Comparison of ENCODE assay signal across 19 cellular contexts in the genomic region with DNA sequence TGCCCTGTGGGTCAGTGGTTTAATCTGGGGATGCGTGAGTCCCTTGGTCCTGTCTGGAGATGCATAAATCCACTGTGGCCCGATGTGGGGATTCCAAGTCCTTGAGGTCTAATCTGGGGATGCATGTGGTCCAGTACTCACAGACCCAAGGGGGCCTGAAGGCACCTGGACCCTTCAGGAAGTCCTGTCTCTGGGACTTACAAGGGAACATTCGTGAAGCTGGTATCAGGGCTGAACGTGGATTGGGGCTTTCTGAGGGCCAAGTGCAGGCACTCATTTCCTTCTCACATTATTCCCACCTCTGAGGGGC. TPM values are rescaled to one million over a fixed set of nuclear protein-coding genes. Genes with fewer than 3 reads are reported as not detected.
A peak's percentile ranks its signal among the peaks of the same experiment; 100 is the strongest.
DNase-seq lines count a peak whose midpoint lies in the region; ATAC-seq and TF ChIP-seq lines count a peak whose summit lies in the region.
"Had no signal": no experiment of that assay in that cellular context is flagged by ENCODE, and none has a peak within 500 bp of the region (broad histone marks: within the 10 kb centered on the region; RNA-seq: fewer than 3 reads in every experiment).

No MANE protein-coding gene starts in this region.

- H3K4me3 Mint-ChIP-seq in activated B cell treated with CpG ODN at 0.5 μM for 24 hours (peak overlapping the region; percentile 64), endothelial cell (ENCODE audit: unreplicated experiment) (no peak overlapping the region)

- WGBS in esophagus squamous epithelium, 2 donors: 56 to 86% methylated on average over 2 to 4 of the region's 4 CpGs

- intact Hi-C loops in activated B cell treated with CpG ODN at 0.5 μM for 24 hours (cut with micrococcal nuclease): loop anchor here (5.0 kb wide), 2 partner anchors 165 to 455 kb away; no protein-coding TSS in a partner anchor
- intact Hi-C loops in esophagus squamous epithelium (cut with DNase I): loop anchor here (10.0 kb wide), 1 partner anchor 423 kb away; no protein-coding TSS in a partner anchor

- H3K4me1 ChIP-seq in BLaER1 treated with 17β-estradiol and CSF1 and Interleukin-3, amounts not matched to agents 10 nM and 100 nM: peaks cover 29 to 95% (median 65%) of the 10 kb centered on the region in 10 experiments
- peaks cover 6 to 16% (median 12%) of the 10 kb centered on the region in 3 donors for H3K4me1 ChIP-seq in esophagus squamous epithelium

- CTCF ChIA-PET in activated B cell treated with CpG ODN at 0.5 μM for 24 hours (lab: Charles Lee): interaction anchor here (1.5 to 5.5 kb wide), 3 partner anchors 23 to 437 kb away, joined by 3 to 91 read pairs (median 16); no protein-coding TSS in a partner anchor

- H3K4me3 ChIP-seq in BLaER1 treated with 17β-estradiol and CSF1 and Interleukin-3, amounts not matched to agents 10 nM and 100 nM: peak overlapping the region in 8 of 10 experiments; percentile 4 to 49 (median 18); a peak in 11 of 20 replicates
- H3K4me3 ChIP-seq in esophagus squamous epithelium (no peak overlapping the region), MG63 (no peak overlapping the region)
- H3K4me3 ChIP-seq: SK-N-MC, stomach had no signal

- no peak for TF ChIP-seq CTCF in GM20000 (IDR thresholded peaks at IDR 0.05; ENCODE audit: extremely low read depth, missing control alignments)
- no peak for TF ChIP-seq CTCF in activated B cell treated with CpG ODN at 0.5 μM for 24 hours (IDR thresholded peaks at IDR 0.05)
- TF ChIP-seq CTCF in esophagus squamous epithelium (IDR thresholded peaks at IDR 0.05): no peak
- TF ChIP-seq CTCF in endothelial cell (IDR thresholded peaks at IDR 0.05; ENCODE audit: unreplicated experiment): no peak

- peak overlapping the region in 9 of 11 experiments; percentile 54 to 78 (median 76); a peak in 18 of 22 replicates for H3K9ac ChIP-seq in BLaER1 treated with 17β-estradiol and CSF1 and Interleukin-3, amounts not matched to agents 10 nM and 100 nM

- POLR2A ChIA-PET in activated B cell treated with CpG ODN at 0.5 μM for 24 hours (lab: Charles Lee): interaction anchor here (0.6 to 3.6 kb wide), 15 partner anchors 10 to 329 kb away, joined by 3 to 33 read pairs (median 3); partner anchors contain the start of genes IFT52 and SRSF6

- peaks cover 0 to 30% (median 0%) of the 10 kb centered on the region in 11 experiments; a peak in 5 of 22 replicates for H3K27me3 ChIP-seq in BLaER1 treated with 17β-estradiol and CSF1 and Interleukin-3, amounts not matched to agents 10 nM and 100 nM
- peaks cover 0 to 36% (median 0%) of the 10 kb centered on the region in 4 donors for H3K27me3 ChIP-seq in esophagus squamous epithelium
- H3K27me3 ChIP-seq in MG63: no peaks in the 10 kb centered on the region

- H3K9me3 Mint-ChIP-seq in activated B cell treated with CpG ODN at 0.5 μM for 24 hours (no peaks in the 10 kb centered on the region), endothelial cell (ENCODE audit: unreplicated experiment) (no peaks in the 10 kb centered on the region)

- peaks cover 0 to 13% (median 4%) of the 10 kb centered on the region in 11 experiments; a peak in 10 of 22 replicates for H3K9me3 ChIP-seq in BLaER1 treated with 17β-estradiol and CSF1 and Interleukin-3, amounts not matched to agents 10 nM and 100 nM (replicated peaks in 1 of 11)
- H3K9me3 ChIP-seq in esophagus squamous epithelium: no peaks in the 10 kb centered on the region
- H3K9me3 ChIP-seq in MG63: no peaks in the 10 kb centered on the region
- H3K9me3 ChIP-seq: stomach had no signal

- no peak for ATAC-seq in activated B cell treated with CpG ODN at 0.5 μM for 24 hours (ENCODE audit: low read depth)
- ATAC-seq in GM19395 (IDR thresholded peaks at IDR 0.05; ENCODE audit: unreplicated experiment): no peak

- H3K27ac Mint-ChIP-seq in activated B cell treated with CpG ODN at 0.5 μM for 24 hours (peak overlapping the region; percentile 91), endothelial cell (ENCODE audit: unreplicated experiment) (no peak overlapping the region)

- H3K4me1 Mint-ChIP-seq in activated B cell treated with CpG ODN at 0.5 μM for 24 hours (peaks cover 36% of the 10 kb centered on the region), endothelial cell (ENCODE audit: unreplicated experiment) (peaks cover 6% of the 10 kb centered on the region)

- H3K27me3 Mint-ChIP-seq in activated B cell treated with CpG ODN at 0.5 μM for 24 hours (no peaks in the 10 kb centered on the region), endothelial cell (ENCODE audit: unreplicated experiment) (peaks cover 5% of the 10 kb centered on the region)

- H3K36me3 Mint-ChIP-seq in activated B cell treated with CpG ODN at 0.5 μM for 24 hours (ENCODE audit: low read depth): no peaks in the 10 kb centered on the region
- H3K36me3 Mint-ChIP-seq in endothelial cell (ENCODE audit: low read depth, unreplicated experiment): no peaks in the 10 kb centered on the region
- H3K36me3 Mint-ChIP-seq: naive B cell had no signal

- H4K20me1 ChIP-seq in BLaER1 treated with 17β-estradiol and CSF1 and Interleukin-3, amounts not matched to agents 10 nM and 100 nM: no peaks in the 10 kb centered on the region

- no peaks in the 10 kb centered on the region for H3K36me3 ChIP-seq in BLaER1 treated with 17β-estradiol and CSF1 and Interleukin-3, amounts not matched to agents 10 nM and 100 nM
- H3K36me3 ChIP-seq in esophagus squamous epithelium (no peaks in the 10 kb centered on the region), MG63 (no peaks in the 10 kb centered on the region)
- H3K36me3 ChIP-seq: stomach had no signal

- H3K27ac ChIP-seq in BLaER1 treated with 17β-estradiol and CSF1 and Interleukin-3, amounts not matched to agents 10 nM and 100 nM: peak overlapping the region in 10 of 11 experiments; percentile 59 to 94 (median 88); a peak in 21 of 22 replicates
- H3K27ac ChIP-seq in esophagus squamous epithelium: peak overlapping the region; percentile 24 to 86 (median 68)
- H3K27ac ChIP-seq: C4-2B, SK-N-MC had no signal

- DNase-seq in GM20000 (ENCODE audit: low spot score): peak; percentile 22
- DNase-seq in activated B cell treated with CpG ODN at 0.5 μM for 24 hours: no peak
- no peak for DNase-seq in esophagus squamous epithelium (lab: John Stamatoyannopoulos, UW)
- no peak for DNase-seq in endothelial cell (ENCODE audit: low spot score)
- DNase-seq in DMS114 treated with DMSO at 0.1 percent for 48 hours (lab: John Stamatoyannopoulos, UW; ENCODE audit: unreplicated experiment): no peak
- DNase-seq in MG63: no peak
- DNase-seq: activated CD4-positive, alpha-beta T cell treated with anti-CD3 and anti-CD28 coated beads, Interleukin-2, amount 50 U/mL, for 1 hour; kidney; naive B cell; NCI-H2107 had no signal

- H3K4me2 ChIP-seq in BLaER1 treated with 17β-estradiol and CSF1 and Interleukin-3, amounts not matched to agents 10 nM and 100 nM: peak overlapping the region; percentile 80 to 96 (median 87)

- TF ChIP-seq POLR2A in esophagus squamous epithelium (IDR thresholded peaks at IDR 0.05): no peak

RNA-seq across cellular contexts. Expression of gene GTSF1L, which starts 25.2 kb away (rescaled TPM):
- 0.34 and 1.3 TPM in 2 replicates for total RNA-seq in activated B cell treated with CpG ODN at 0.5 μM for 24 hours
- total RNA-seq in esophagus squamous epithelium: not detected
- not detected for total RNA-seq in endothelial cell (ENCODE audit: unreplicated experiment)
- total RNA-seq in MG63 (2014; rRNA removed; shearing (Covaris generic); ENCODE audit: low replicate concordance): not detected in 2 replicates
- total RNA-seq: aorta, glomerular endothelial cell, kidney, LHCN-M2, renal cortical epithelial cell, stomach had no signal

Comparison
In these comparisons a context has a peak if more than half of its experiments do, and no peak if none do; other contexts are left out.
1. H3K4me3 ChIP-seq: peak in BLaER1 treated with 17β-estradiol and CSF1 and Interleukin-3, amounts not matched to agents 10 nM and 100 nM (8 of 10); none in esophagus squamous epithelium (0 of 4) and MG63 (single experiment).